In the genomic region with DNA sequence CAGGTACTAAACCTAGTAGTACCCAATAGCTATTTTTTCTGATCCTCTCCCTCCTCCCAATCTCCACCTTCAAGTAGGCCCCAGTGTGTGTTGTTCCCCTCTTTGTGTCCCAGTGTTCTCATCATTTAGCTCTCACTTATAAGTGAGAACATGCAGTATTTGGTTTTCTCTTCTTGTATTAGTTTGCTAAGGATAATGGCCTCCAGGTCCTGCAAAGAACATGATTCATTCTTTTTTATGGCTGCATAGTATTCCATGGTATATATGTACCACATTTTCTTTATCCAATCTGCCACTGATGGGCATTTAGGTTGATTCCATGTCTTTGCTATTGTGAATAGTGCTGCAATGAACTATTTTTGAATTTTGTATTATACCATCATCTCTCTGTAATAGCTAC, we compare ENCODE assay signal across 4 cellular contexts.
TF ChIP-seq lines count a peak whose summit lies in the region.

No MANE protein-coding gene starts in this region.

TF ChIP-seq in HEK293, 187 proteins besides CTCF, POLR2A, EP300 and RAD21:
- TF ChIP-seq, protein P1, sequence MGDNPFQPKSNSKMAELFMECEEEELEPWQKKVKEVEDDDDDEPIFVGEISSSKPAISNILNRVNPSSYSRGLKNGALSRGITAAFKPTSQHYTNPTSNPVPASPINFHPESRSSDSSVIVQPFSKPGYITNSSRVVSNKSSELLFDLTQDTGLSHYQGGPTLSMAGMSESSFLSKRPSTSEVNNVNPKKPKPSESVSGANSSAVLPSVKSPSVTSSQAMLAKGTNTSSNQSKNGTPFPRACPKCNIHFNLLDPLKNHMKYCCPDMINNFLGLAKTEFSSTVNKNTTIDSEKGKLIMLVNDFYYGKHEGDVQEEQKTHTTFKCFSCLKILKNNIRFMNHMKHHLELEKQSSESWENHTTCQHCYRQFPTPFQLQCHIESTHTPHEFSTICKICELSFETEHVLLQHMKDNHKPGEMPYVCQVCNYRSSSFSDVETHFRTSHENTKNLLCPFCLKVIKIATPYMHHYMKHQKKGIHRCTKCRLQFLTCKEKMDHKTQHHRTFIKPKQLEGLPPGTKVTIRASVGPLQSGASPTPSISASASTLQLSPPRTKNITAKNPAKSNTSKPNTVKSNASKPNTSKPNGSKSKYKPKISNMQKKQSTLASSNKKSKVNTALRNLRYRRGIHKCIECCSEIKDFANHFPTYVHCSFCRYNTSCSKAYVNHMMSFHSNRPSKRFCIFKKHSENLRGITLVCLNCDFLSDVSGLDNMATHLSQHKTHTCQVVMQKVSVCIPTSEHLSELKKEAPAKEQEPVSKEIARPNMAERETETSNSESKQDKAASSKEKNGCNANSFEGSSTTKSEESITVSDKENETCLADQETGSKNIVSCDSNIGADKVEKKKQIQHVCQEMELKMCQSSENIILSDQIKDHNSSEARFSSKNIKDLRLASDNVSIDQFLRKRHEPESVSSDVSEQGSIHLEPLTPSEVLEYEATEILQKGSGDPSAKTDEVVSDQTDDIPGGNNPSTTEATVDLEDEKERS (tag by site-specific recombination; IDR thresholded peaks at IDR 0.05), result 0 out of 2 replicates have a peak, but pooled peaks have one; percentile 56
- TF ChIP-seq ZNF580 (tag by site-specific recombination; IDR thresholded peaks at IDR 0.05) (peak; percentile 85), ZNF146 (tag by site-specific recombination; IDR thresholded peaks at IDR 0.05) (peak; percentile 98)

TF ChIP-seq in SK-N-SH treated with all-trans-retinoic acid at 6 μM for 48 hours, 23 proteins besides CTCF, POLR2A, EP300 and RAD21:
- peak; percentile 87 for TF ChIP-seq ZNF8 (CRISPR knock-in tag; IDR thresholded peaks at IDR 0.05)

TF ChIP-seq in K562, 482 proteins besides CTCF, POLR2A, EP300 and RAD21:
- TF ChIP-seq BCOR (IDR thresholded peaks at IDR 0.05), result peak; percentile 44; the same call in 1 of the 2 replicates
- peak; percentile 95 for TF ChIP-seq ZNF146 (CRISPR knock-in tag; IDR thresholded peaks at IDR 0.05; ENCODE audit: unreplicated experiment)
- TF ChIP-seq KDM1A (IDR thresholded peaks at IDR 0.05), result peak in 1 of 2 experiments; percentile 38; a peak in 1 of 4 replicates

TF ChIP-seq in H1, 55 proteins besides CTCF, POLR2A, EP300 and RAD21:
- TF ChIP-seq KDM1A (IDR thresholded peaks at IDR 0.05; ENCODE audit: borderline replicate concordance, low read length), result peak; percentile 51; the same call in 1 of the 2 replicates
